21 cellular contexts compared by ENCODE assay signal in the genomic region with DNA sequence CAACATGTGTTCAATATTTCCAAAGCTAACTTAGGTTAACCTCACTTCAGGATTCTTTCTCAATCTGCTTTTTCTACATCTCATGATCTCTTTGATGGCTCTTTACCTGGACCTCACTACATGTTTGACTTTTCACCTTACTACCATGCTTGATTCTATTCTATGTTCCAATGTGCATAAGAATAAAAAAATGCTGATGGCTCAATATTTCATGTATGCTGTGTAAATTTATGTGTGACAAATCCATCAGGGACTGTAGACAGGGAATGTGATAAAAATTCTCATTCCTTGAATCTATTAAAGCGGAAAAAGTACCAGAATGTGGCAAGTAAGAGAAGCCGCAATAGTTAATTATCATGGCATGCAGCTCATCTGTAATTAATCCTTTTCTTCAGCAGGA.
"Had no signal": no experiment of that assay in that cellular context is flagged by ENCODE, and none has a peak within 500 bp of the region (broad histone marks: within the 10 kb centered on the region; RNA-seq: fewer than 3 reads in every experiment).

No MANE protein-coding gene starts in this region.

- H3K27me3 ChIP-seq: SJSA1 had no signal

- H3K27ac ChIP-seq: HL-60, KMS-11, SJSA1, SK-N-MC had no signal

- H3K4me3 ChIP-seq: SJSA1, SK-N-MC had no signal

- H3K36me3 ChIP-seq: SJSA1 had no signal

- H3K4me2 ChIP-seq: KMS-11 had no signal

- DNase-seq: Kasumi-1, MM.1S, NCI-H1092 treated with DMSO at 0.1 percent for 48 hours, NCI-H1436, NCI-H187, NCI-H2029, NCI-H2081 treated with DMSO at 0.1 percent for 48 hours, NCI-H2171, NCI-H226, NCI-H446, NCI-H510A, NCI-H524 treated with DMSO at 0.1 percent for 48 hours, NCI-H774, Right ventricle myocardium superior, RPMI8226, SIG-M5 had no signal

- H3K9ac ChIP-seq: KMS-11 had no signal

- H3K4me1 ChIP-seq: SJSA1 had no signal

- H3K9me3 ChIP-seq: SJSA1 had no signal

- FAIRE-seq: RCC 7860 had no signal
